In the genomic region with DNA sequence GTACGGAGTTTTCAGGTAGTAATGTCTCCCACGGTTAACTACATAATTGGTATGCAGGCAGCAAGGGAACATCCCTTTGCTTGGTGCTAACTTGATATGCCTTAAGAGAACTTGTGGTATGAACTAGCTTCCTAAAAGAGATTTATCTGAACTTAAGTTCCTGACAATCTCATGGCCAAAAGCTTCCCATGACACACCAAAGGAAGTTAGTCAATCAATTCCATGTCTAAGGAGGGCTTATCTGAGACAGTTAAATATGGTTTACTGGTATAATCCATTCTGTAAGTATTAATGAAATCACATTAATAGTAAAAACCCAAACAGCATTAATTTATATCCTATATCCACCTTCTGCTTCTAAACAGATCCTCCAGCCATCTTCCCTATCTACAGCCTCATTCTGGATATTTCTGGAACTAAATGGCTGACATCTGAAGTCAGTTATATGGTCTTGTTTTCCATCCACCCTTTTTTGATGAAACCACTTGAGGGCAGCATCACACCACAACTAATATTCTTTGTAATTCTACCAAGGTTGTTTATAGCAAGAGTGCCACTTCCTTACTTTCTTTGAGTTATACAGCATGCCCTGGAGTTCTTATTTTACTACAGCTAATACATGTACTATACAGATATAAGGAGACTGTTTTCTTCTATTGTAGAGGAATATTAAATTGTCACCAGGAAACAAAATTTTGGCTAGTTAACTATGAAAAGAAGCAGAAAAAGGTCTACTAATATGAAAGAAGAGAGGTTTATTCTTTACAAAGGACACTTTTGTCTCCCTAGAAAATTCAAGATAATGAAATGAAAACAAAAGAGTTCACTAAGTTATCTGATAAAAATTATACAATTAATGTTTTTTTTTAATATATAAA, we compare ENCODE assay signal across 9 cellular contexts. TPM values are rescaled to one million over a fixed set of nuclear protein-coding genes. Genes with fewer than 3 reads are reported as not detected.
DNase-seq lines count a peak whose midpoint lies in the region; ATAC-seq, FAIRE-seq and TF ChIP-seq lines count a peak whose summit lies in the region.
"Had no signal": no experiment of that assay in that cellular context is flagged by ENCODE, and none has a peak within 500 bp of the region (broad histone marks: within the 10 kb centered on the region; RNA-seq: fewer than 3 reads in every experiment).

No MANE protein-coding gene starts in this region.

- TF ChIP-seq RAD21 in A549 (conservative IDR thresholded peaks at IDR 0.05 in 1 of 2, IDR thresholded peaks at IDR 0.05 in 1 of 2), result peak; percentile 97 to 98

- no peak overlapping the region for H3K27ac Mint-ChIP-seq in activated CD4-positive, alpha-beta memory T cell treated with anti-CD3 and anti-CD28 coated beads for 36 hours

- H3K9me3 ChIP-seq in A549, result no peaks in the 10 kb centered on the region

- H3K36me3 Mint-ChIP-seq in activated CD4-positive, alpha-beta memory T cell treated with anti-CD3 and anti-CD28 coated beads for 36 hours, result no peaks in the 10 kb centered on the region

- H3K9me3 Mint-ChIP-seq in activated CD4-positive, alpha-beta memory T cell treated with anti-CD3 and anti-CD28 coated beads for 36 hours, result no peaks in the 10 kb centered on the region

- no peaks in the 10 kb centered on the region for H3K27me3 Mint-ChIP-seq in activated CD4-positive, alpha-beta memory T cell treated with anti-CD3 and anti-CD28 coated beads for 36 hours

- intact Hi-C loops in activated CD4-positive, alpha-beta memory T cell treated with anti-CD3 and anti-CD28 coated beads for 36 hours (cut with micrococcal nuclease), result loop anchor here (1.0 to 2.0 kb wide), 4 partner anchors 161 to 601 kb away; a partner anchor contains a TSS

- H3K4me3 ChIP-seq in A549 (no peak overlapping the region), GM12864 (ENCODE audit: low read depth, low read length) (no peak overlapping the region), fibroblast of the aortic adventitia (ENCODE audit: low read depth, low read length) (no peak overlapping the region)
- H3K4me3 ChIP-seq: skin epidermis had no signal

- POLR2A ChIA-PET in A549 (lab: Yijun Ruan, JAX), result no interaction called here
- POLR2A ChIA-PET in activated CD4-positive, alpha-beta memory T cell treated with anti-CD3 and anti-CD28 coated beads for 36 hours (lab: Charles Lee), result no interaction called here

- TF ChIP-seq POLR2A in A549 (IDR thresholded peaks at IDR 0.05; ENCODE audit: low read length), result no peak

- peaks cover 2% of the 10 kb centered on the region for H3K4me1 Mint-ChIP-seq in activated CD4-positive, alpha-beta memory T cell treated with anti-CD3 and anti-CD28 coated beads for 36 hours (ENCODE audit: low read depth)

- H3K4me1 ChIP-seq in A549, result no peaks in the 10 kb centered on the region; the same call in 2 of the 3 replicates

- no peak for TF ChIP-seq EP300 in A549 (IDR thresholded peaks at IDR 0.05)

- DNase-seq in A549 (ENCODE audit: low read depth in 1 of 2, low spot score in 1 of 2), result peak; percentile 41 to 84
- DNase-seq in GM12864 (ENCODE audit: low read depth), result peak; percentile 67
- peak; percentile 31 to 57 for DNase-seq in NCI-H526 (lab: John Stamatoyannopoulos, UW)
- peak; percentile 22 for DNase-seq in activated CD4-positive, alpha-beta memory T cell treated with anti-CD3 and anti-CD28 coated beads for 36 hours
- peak; percentile 97 for DNase-seq in fibroblast of the aortic adventitia (ENCODE audit: low read depth)
- peak; percentile 74 for DNase-seq in non-pigmented ciliary epithelial cell (ENCODE audit: low read depth)

- CTCF ChIA-PET in A549 (lab: Yijun Ruan, JAX), result interaction anchor here (0.6 to 10.9 kb wide), 52 partner anchors 9 to 608 kb away, joined by 3 to 131 read pairs (median 4); a partner anchor contains a TSS
- CTCF ChIA-PET in activated CD4-positive, alpha-beta memory T cell treated with anti-CD3 and anti-CD28 coated beads for 36 hours (lab: Charles Lee), result interaction anchor here (0.7 to 10.4 kb wide), 22 partner anchors 12 to 607 kb away, joined by 3 to 190 read pairs (median 4); a partner anchor contains a TSS

- H3K27ac ChIP-seq in A549, result peak overlapping the region; percentile 5 to 22; a peak in 5 of 6 replicates

- no peak overlapping the region for H3K4me3 Mint-ChIP-seq in activated CD4-positive, alpha-beta memory T cell treated with anti-CD3 and anti-CD28 coated beads for 36 hours

- 88% methylated on average over 2 of the region's 2 CpGs for WGBS in A549 (ENCODE audit: missing lambda C conversion rate)

- TF ChIP-seq CTCF in A549 (IDR thresholded peaks at IDR 0.05), result peak; percentile 88
- peak; percentile 56 for TF ChIP-seq CTCF in GM12864 (IDR thresholded peaks at IDR 0.05; ENCODE audit: low read depth, low read length, missing control alignments)
- peak; percentile 62 for TF ChIP-seq CTCF in fibroblast of the aortic adventitia (IDR thresholded peaks at IDR 0.05; ENCODE audit: insufficient read depth, low read length)

- ATAC-seq in A549 (peak; percentile 93), HG03439 (IDR thresholded peaks at IDR 0.05; ENCODE audit: unreplicated experiment) (peak; percentile 89), HG02938 (IDR thresholded peaks at IDR 0.05; ENCODE audit: unreplicated experiment) (no peak)

- FAIRE-seq in A549 (lab: Jason Lieb, UNC), result peak; percentile 98

- H3K4me2 ChIP-seq in A549, result no peak overlapping the region

TF ChIP-seq in A549, 52 proteins besides CTCF, POLR2A, EP300 and RAD21:
- peak; percentile 97 for TF ChIP-seq SMC3 (IDR thresholded peaks at IDR 0.05)
- TF ChIP-seq, protein P1, sequence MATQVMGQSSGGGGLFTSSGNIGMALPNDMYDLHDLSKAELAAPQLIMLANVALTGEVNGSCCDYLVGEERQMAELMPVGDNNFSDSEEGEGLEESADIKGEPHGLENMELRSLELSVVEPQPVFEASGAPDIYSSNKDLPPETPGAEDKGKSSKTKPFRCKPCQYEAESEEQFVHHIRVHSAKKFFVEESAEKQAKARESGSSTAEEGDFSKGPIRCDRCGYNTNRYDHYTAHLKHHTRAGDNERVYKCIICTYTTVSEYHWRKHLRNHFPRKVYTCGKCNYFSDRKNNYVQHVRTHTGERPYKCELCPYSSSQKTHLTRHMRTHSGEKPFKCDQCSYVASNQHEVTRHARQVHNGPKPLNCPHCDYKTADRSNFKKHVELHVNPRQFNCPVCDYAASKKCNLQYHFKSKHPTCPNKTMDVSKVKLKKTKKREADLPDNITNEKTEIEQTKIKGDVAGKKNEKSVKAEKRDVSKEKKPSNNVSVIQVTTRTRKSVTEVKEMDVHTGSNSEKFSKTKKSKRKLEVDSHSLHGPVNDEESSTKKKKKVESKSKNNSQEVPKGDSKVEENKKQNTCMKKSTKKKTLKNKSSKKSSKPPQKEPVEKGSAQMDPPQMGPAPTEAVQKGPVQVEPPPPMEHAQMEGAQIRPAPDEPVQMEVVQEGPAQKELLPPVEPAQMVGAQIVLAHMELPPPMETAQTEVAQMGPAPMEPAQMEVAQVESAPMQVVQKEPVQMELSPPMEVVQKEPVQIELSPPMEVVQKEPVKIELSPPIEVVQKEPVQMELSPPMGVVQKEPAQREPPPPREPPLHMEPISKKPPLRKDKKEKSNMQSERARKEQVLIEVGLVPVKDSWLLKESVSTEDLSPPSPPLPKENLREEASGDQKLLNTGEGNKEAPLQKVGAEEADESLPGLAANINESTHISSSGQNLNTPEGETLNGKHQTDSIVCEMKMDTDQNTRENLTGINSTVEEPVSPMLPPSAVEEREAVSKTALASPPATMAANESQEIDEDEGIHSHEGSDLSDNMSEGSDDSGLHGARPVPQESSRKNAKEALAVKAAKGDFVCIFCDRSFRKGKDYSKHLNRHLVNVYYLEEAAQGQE (IDR thresholded peaks at IDR 0.05), result no peak
- TF ChIP-seq FOSL2 (IDR thresholded peaks at IDR 0.05), result no peak
- TF ChIP-seq FOSL2 (CRISPR knock-in tag; IDR thresholded peaks at IDR 0.05), result no peak
- no peak for TF ChIP-seq CEBPB (IDR thresholded peaks at IDR 0.05)
- no peak for TF ChIP-seq NR3C1 (IDR thresholded peaks at IDR 0.05)

RNA-seq across cellular contexts. Expression of a gene that starts 34.7 kb away (rescaled TPM):
- polyA plus RNA-seq in A549 (2011; rRNA removed) (not detected in 2 replicates), A549 (2017; fragmentation: RNase III; extraction: RNeasy Plus Mini Kit Qiagen cat#74134 plus additional on column Dnase treatment) (not detected in 3 replicates)
- polyA plus RNA-seq in A549 (2012; cell fraction: cytosol; rRNA removed), result not detected in 2 replicates
- polyA plus RNA-seq in A549 (2012; cell fraction: nucleus; rRNA removed), result not detected in 2 replicates
- polyA minus RNA-seq in A549 (2011; rRNA and poly(A)+ RNA removed), result not detected in 2 replicates
- not detected for total RNA-seq in activated CD4-positive, alpha-beta memory T cell treated with anti-CD3 and anti-CD28 coated beads for 36 hours
- total RNA-seq in fibroblast of the aortic adventitia (ENCODE audit: low replicate concordance), result 0.09 TPM in 1 of 2 replicates, not detected in the other

Comparison
In these comparisons a context has a peak if more than half of its experiments do, and no peak if none do; other contexts are left out.
1. DNase-seq: peak in every context shown above with its lines; median percentile 97 in fibroblast of the aortic adventitia; 74 in non-pigmented ciliary epithelial cell; 67 in GM12864; 62 in A549; 44 in NCI-H526; 22 in activated CD4-positive, alpha-beta memory T cell treated with anti-CD3 and anti-CD28 coated beads for 36 hours.